ENCODE assay signal across 1 cellular context in the genomic region with DNA sequence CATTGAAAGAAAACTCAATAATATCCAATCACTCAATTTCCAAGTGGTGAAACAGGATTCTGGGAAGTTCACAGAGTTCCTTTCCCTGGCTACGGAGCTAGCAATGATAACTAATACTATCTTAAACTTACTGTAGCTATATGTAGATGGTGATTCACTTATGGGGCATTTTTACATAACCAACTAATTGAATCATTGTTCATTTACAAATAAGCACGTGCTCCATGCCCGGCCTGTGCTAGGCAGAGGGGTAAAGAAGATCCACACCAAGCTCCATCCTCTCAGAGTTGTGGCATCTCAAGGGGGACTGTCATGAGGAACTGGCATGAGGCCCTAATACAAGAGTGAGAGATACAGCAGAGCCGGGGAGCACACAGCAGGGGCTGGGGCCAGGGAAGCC.
TF ChIP-seq lines count a peak whose summit lies in the region.

No MANE protein-coding gene starts in this region.

TF ChIP-seq in SK-N-SH treated with all-trans-retinoic acid at 6 μM for 48 hours, 23 proteins besides CTCF, POLR2A, EP300 and RAD21 (continued from another document):
- TF ChIP-seq, protein P1, sequence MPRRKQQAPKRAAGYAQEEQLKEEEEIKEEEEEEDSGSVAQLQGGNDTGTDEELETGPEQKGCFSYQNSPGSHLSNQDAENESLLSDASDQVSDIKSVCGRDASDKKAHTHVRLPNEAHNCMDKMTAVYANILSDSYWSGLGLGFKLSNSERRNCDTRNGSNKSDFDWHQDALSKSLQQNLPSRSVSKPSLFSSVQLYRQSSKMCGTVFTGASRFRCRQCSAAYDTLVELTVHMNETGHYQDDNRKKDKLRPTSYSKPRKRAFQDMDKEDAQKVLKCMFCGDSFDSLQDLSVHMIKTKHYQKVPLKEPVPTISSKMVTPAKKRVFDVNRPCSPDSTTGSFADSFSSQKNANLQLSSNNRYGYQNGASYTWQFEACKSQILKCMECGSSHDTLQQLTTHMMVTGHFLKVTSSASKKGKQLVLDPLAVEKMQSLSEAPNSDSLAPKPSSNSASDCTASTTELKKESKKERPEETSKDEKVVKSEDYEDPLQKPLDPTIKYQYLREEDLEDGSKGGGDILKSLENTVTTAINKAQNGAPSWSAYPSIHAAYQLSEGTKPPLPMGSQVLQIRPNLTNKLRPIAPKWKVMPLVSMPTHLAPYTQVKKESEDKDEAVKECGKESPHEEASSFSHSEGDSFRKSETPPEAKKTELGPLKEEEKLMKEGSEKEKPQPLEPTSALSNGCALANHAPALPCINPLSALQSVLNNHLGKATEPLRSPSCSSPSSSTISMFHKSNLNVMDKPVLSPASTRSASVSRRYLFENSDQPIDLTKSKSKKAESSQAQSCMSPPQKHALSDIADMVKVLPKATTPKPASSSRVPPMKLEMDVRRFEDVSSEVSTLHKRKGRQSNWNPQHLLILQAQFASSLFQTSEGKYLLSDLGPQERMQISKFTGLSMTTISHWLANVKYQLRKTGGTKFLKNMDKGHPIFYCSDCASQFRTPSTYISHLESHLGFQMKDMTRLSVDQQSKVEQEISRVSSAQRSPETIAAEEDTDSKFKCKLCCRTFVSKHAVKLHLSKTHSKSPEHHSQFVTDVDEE (CRISPR knock-in tag; IDR thresholded peaks at IDR 0.05): no peak
- TF ChIP-seq ZC3H10 (CRISPR knock-in tag; IDR thresholded peaks at IDR 0.05): no peak
- no peak for TF ChIP-seq ZNF8 (CRISPR knock-in tag; IDR thresholded peaks at IDR 0.05)
- no peak for TF ChIP-seq PPARA (CRISPR knock-in tag; IDR thresholded peaks at IDR 0.05; ENCODE audit: borderline replicate concordance)
- TF ChIP-seq TCF4 (CRISPR knock-in tag; IDR thresholded peaks at IDR 0.05; ENCODE audit: borderline replicate concordance): no peak
- TF ChIP-seq OSR1 (CRISPR knock-in tag; IDR thresholded peaks at IDR 0.05): no peak
- TF ChIP-seq, protein P2, sequence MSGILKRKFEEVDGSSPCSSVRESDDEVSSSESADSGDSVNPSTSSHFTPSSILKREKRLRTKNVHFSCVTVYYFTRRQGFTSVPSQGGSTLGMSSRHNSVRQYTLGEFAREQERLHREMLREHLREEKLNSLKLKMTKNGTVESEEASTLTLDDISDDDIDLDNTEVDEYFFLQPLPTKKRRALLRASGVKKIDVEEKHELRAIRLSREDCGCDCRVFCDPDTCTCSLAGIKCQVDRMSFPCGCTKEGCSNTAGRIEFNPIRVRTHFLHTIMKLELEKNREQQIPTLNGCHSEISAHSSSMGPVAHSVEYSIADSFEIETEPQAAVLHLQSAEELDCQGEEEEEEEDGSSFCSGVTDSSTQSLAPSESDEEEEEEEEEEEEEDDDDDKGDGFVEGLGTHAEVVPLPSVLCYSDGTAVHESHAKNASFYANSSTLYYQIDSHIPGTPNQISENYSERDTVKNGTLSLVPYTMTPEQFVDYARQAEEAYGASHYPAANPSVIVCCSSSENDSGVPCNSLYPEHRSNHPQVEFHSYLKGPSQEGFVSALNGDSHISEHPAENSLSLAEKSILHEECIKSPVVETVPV (CRISPR knock-in tag; IDR thresholded peaks at IDR 0.05): no peak
- no peak for TF ChIP-seq ZFP3 (CRISPR knock-in tag; IDR thresholded peaks at IDR 0.05)
- TF ChIP-seq, protein P3, sequence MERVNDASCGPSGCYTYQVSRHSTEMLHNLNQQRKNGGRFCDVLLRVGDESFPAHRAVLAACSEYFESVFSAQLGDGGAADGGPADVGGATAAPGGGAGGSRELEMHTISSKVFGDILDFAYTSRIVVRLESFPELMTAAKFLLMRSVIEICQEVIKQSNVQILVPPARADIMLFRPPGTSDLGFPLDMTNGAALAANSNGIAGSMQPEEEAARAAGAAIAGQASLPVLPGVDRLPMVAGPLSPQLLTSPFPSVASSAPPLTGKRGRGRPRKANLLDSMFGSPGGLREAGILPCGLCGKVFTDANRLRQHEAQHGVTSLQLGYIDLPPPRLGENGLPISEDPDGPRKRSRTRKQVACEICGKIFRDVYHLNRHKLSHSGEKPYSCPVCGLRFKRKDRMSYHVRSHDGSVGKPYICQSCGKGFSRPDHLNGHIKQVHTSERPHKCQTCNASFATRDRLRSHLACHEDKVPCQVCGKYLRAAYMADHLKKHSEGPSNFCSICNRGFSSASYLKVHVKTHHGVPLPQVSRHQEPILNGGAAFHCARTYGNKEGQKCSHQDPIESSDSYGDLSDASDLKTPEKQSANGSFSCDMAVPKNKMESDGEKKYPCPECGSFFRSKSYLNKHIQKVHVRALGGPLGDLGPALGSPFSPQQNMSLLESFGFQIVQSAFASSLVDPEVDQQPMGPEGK (CRISPR knock-in tag; IDR thresholded peaks at IDR 0.05; ENCODE audit: borderline replicate concordance): no peak
